1 cellular context compared by ENCODE assay signal in the genomic region with DNA sequence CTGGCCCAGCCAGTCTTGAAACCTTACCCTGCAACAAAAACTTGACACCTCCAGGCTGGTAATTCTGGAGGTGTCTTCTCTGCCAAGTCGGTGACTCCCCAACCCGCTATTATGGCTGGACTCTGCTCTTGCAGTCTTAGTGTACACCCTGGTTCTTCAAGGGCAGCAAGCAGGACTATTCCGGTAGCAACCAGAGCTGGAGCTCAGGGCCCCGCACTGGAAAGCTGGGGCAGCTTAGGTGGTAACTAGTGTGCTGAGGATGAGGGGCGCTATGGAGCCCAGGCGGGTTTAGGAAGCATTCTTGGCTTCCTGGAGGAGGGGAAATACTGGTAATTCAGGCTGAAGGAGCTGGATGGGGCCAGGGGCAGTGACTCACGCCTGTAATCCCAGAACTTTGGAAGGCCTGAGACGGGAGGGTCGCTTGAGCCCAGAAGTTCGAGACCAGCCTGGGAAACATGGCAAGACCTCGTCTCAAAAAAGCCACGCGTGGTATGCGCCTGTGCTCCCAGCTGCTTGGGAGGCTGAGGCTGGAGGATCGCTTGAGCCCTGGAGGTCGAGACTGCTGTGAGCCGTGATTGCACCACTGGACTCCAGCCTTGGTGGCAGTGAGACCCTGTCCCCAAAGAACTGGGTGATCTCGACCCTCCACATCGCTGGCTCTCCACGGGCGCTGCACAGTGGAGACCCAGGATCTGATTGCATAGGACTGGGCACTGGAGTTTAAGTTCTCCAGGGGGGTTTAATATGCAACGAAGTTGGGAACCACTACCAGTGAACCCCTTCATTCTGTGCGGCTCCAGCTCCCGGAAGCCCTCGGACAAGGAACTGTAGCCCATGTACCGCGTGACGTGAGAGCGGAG.
TF ChIP-seq lines count a peak whose summit lies in the region.

No MANE protein-coding gene starts in this region.

TF ChIP-seq in HEK293, 187 proteins besides CTCF, POLR2A, EP300 and RAD21 (continued from another document):
- TF ChIP-seq, protein P1, sequence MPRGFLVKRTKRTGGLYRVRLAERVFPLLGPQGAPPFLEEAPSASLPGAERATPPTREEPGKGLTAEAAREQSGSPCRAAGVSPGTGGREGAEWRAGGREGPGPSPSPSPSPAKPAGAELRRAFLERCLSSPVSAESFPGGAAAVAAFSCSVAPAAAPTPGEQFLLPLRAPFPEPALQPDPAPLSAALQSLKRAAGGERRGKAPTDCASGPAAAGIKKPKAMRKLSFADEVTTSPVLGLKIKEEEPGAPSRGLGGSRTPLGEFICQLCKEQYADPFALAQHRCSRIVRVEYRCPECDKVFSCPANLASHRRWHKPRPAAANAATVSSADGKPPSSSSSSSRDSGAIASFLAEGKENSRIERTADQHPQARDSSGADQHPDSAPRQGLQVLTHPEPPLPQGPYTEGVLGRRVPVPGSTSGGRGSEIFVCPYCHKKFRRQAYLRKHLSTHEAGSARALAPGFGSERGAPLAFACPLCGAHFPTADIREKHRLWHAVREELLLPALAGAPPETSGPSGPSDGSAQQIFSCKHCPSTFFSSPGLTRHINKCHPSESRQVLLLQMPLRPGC (tag by site-specific recombination; IDR thresholded peaks at IDR 0.05): no peak
- TF ChIP-seq ZNF202 (tag by site-specific recombination; IDR thresholded peaks at IDR 0.05; ENCODE audit: borderline replicate concordance) (no peak), WT1 (tag by site-specific recombination; IDR thresholded peaks at IDR 0.05) (peak; percentile 34; the same call in 1 of the 2 replicates), ZBTB17 (tag by site-specific recombination; IDR thresholded peaks at IDR 0.05) (peak; percentile 45; the same call in 1 of the 2 replicates), ZNF701 (tag by site-specific recombination; IDR thresholded peaks at IDR 0.05) (no peak), OSR2 (tag by site-specific recombination; IDR thresholded peaks at IDR 0.05) (peak; percentile 71), ZNF341 (tag by site-specific recombination; IDR thresholded peaks at IDR 0.05; ENCODE audit: low read depth) (no peak), KLF16 (tag by site-specific recombination; IDR thresholded peaks at IDR 0.05) (no peak), GLI2 (tag by site-specific recombination; IDR thresholded peaks at IDR 0.05; ENCODE audit: borderline replicate concordance, low read depth) (no peak), ZNF394 (tag by site-specific recombination; IDR thresholded peaks at IDR 0.05; ENCODE audit: borderline replicate concordance) (peak; percentile 32; the same call in 1 of the 2 replicates), TRIM28 (IDR thresholded peaks at IDR 0.05; ENCODE audit: borderline replicate concordance, low read length) (no peak), ZNF658 (tag by site-specific recombination; IDR thresholded peaks at IDR 0.05) (no peak), ZFP37 (tag by site-specific recombination; IDR thresholded peaks at IDR 0.05) (0 out of 2 replicates have a peak, but pooled peaks have one; percentile 16), BCL11B (tag by site-specific recombination; IDR thresholded peaks at IDR 0.05; ENCODE audit: low read depth) (no peak), ZNF324 (tag by site-specific recombination; IDR thresholded peaks at IDR 0.05) (no peak), ZNF571 (tag by site-specific recombination; IDR thresholded peaks at IDR 0.05) (no peak)
- TF ChIP-seq, protein P2, sequence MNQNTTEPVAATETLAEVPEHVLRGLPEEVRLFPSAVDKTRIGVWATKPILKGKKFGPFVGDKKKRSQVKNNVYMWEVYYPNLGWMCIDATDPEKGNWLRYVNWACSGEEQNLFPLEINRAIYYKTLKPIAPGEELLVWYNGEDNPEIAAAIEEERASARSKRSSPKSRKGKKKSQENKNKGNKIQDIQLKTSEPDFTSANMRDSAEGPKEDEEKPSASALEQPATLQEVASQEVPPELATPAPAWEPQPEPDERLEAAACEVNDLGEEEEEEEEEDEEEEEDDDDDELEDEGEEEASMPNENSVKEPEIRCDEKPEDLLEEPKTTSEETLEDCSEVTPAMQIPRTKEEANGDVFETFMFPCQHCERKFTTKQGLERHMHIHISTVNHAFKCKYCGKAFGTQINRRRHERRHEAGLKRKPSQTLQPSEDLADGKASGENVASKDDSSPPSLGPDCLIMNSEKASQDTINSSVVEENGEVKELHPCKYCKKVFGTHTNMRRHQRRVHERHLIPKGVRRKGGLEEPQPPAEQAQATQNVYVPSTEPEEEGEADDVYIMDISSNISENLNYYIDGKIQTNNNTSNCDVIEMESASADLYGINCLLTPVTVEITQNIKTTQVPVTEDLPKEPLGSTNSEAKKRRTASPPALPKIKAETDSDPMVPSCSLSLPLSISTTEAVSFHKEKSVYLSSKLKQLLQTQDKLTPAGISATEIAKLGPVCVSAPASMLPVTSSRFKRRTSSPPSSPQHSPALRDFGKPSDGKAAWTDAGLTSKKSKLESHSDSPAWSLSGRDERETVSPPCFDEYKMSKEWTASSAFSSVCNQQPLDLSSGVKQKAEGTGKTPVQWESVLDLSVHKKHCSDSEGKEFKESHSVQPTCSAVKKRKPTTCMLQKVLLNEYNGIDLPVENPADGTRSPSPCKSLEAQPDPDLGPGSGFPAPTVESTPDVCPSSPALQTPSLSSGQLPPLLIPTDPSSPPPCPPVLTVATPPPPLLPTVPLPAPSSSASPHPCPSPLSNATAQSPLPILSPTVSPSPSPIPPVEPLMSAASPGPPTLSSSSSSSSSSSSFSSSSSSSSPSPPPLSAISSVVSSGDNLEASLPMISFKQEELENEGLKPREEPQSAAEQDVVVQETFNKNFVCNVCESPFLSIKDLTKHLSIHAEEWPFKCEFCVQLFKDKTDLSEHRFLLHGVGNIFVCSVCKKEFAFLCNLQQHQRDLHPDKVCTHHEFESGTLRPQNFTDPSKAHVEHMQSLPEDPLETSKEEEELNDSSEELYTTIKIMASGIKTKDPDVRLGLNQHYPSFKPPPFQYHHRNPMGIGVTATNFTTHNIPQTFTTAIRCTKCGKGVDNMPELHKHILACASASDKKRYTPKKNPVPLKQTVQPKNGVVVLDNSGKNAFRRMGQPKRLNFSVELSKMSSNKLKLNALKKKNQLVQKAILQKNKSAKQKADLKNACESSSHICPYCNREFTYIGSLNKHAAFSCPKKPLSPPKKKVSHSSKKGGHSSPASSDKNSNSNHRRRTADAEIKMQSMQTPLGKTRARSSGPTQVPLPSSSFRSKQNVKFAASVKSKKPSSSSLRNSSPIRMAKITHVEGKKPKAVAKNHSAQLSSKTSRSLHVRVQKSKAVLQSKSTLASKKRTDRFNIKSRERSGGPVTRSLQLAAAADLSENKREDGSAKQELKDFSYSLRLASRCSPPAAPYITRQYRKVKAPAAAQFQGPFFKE (tag by site-specific recombination; IDR thresholded peaks at IDR 0.05; ENCODE audit: borderline replicate concordance): no peak
- TF ChIP-seq, protein P3, sequence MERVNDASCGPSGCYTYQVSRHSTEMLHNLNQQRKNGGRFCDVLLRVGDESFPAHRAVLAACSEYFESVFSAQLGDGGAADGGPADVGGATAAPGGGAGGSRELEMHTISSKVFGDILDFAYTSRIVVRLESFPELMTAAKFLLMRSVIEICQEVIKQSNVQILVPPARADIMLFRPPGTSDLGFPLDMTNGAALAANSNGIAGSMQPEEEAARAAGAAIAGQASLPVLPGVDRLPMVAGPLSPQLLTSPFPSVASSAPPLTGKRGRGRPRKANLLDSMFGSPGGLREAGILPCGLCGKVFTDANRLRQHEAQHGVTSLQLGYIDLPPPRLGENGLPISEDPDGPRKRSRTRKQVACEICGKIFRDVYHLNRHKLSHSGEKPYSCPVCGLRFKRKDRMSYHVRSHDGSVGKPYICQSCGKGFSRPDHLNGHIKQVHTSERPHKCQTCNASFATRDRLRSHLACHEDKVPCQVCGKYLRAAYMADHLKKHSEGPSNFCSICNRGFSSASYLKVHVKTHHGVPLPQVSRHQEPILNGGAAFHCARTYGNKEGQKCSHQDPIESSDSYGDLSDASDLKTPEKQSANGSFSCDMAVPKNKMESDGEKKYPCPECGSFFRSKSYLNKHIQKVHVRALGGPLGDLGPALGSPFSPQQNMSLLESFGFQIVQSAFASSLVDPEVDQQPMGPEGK (tag by site-specific recombination; IDR thresholded peaks at IDR 0.05): peak; percentile 42
- TF ChIP-seq, protein P4, sequence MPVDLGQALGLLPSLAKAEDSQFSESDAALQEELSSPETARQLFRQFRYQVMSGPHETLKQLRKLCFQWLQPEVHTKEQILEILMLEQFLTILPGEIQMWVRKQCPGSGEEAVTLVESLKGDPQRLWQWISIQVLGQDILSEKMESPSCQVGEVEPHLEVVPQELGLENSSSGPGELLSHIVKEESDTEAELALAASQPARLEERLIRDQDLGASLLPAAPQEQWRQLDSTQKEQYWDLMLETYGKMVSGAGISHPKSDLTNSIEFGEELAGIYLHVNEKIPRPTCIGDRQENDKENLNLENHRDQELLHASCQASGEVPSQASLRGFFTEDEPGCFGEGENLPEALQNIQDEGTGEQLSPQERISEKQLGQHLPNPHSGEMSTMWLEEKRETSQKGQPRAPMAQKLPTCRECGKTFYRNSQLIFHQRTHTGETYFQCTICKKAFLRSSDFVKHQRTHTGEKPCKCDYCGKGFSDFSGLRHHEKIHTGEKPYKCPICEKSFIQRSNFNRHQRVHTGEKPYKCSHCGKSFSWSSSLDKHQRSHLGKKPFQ (tag by site-specific recombination; IDR thresholded peaks at IDR 0.05): no peak
